In genomic region chr4:105389167-105389566, GRCh38 we compare ENCODE assay signal across 15 cellular contexts.
"Had no signal": no experiment of that assay in that cellular context is flagged by ENCODE, and none has a peak within 500 bp of the region (broad histone marks: within the 10 kb centered on the region; RNA-seq: fewer than 3 reads in every experiment).

No MANE protein-coding gene starts in this region.

- DNase-seq: activated B cell treated with CpG ODN at 0.5 μM for 24 hours; activated CD4-positive, alpha-beta T cell treated with anti-CD3 and anti-CD28 coated beads, Interleukin-2, amount 50 U/mL, for 4 hours; activated naive CD4-positive, alpha-beta T cell; activated T-cell treated with anti-CD3 and anti-CD28 coated beads, Interleukin-2, amount 50 U/mL, for 48 hours; dermis blood vessel endothelial cell; gastrocnemius medialis; heart right ventricle; left lung; nucleus accumbens; psoas muscle; sigmoid colon; stimulated activated CD4-positive, alpha-beta T cell treated with anti-CD3 and anti-CD28 coated beads, Interleukin-2, amount 100 ng/mL, for 24 hours; stimulated activated naive CD4-positive, alpha-beta T cell had no signal

- H3K4me3 ChIP-seq: gastrocnemius medialis, heart right ventricle, left lung, psoas muscle, sigmoid colon, suprapubic skin had no signal

- H3K4me1 ChIP-seq: gastrocnemius medialis, left lung, psoas muscle, sigmoid colon, suprapubic skin had no signal

- ATAC-seq: gastrocnemius medialis; heart right ventricle; left lung; natural killer cell treated with Interleukin-12 subunit alpha and Interleukin-12 subunit beta and Interleukin-15 and Interleukin-18, amount 100 ng/mL, for 72 hours; psoas muscle had no signal

- H3K27ac ChIP-seq: gastrocnemius medialis, heart right ventricle, left lung, psoas muscle, sigmoid colon, suprapubic skin had no signal

- H3K9me3 ChIP-seq: gastrocnemius medialis, heart right ventricle, left lung, psoas muscle, sigmoid colon, suprapubic skin had no signal

- H3K27me3 ChIP-seq: gastrocnemius medialis, heart right ventricle, left lung, sigmoid colon, suprapubic skin had no signal
